In the genomic region with DNA sequence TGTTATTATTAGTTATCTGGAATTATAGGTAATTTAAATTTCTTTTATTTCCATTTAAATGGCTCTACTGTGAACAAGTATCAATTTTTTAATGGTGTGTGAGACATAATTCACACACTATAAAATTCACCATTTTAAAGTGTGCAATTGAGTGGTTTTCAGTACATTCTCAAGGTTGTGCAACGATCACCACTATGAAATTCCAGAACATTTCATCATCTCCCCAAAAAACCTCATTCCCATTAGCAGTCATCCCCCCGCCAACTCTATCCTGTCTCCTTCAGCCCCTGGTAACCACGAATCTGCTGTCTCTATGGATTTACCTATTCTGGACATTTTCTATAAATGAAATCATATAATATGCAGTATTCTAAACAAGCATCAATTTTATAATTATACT, we compare ENCODE assay signal across 19 cellular contexts.
DNase-seq lines count a peak whose midpoint lies in the region; ATAC-seq and TF ChIP-seq lines count a peak whose summit lies in the region.
"Had no signal": no experiment of that assay in that cellular context is flagged by ENCODE, and none has a peak within 500 bp of the region (broad histone marks: within the 10 kb centered on the region; RNA-seq: fewer than 3 reads in every experiment).

No MANE protein-coding gene starts in this region.

- ATAC-seq in activated CD4-positive, alpha-beta T cell treated with anti-CD3 and anti-CD28 coated beads for 36 hours, result no peak
- ATAC-seq: mucosa of descending colon; stimulated activated naive CD8-positive, alpha-beta T cell treated with anti-CD3 and anti-CD28 coated beads, Interleukin-15, amount 100 ng/mL, for 72 hours had no signal

- no peak overlapping the region for H4K91ac ChIP-seq in mesenchymal stem cell (ENCODE audit: low read length)

- no peak overlapping the region for H3K14ac ChIP-seq in mesenchymal stem cell (ENCODE audit: low read length in 2 of 2)

- H3K18ac ChIP-seq in mesenchymal stem cell (ENCODE audit: low read depth in 1 of 2, low read length in 2 of 2), result no peak overlapping the region

- no peak overlapping the region for H3K4me3 Mint-ChIP-seq in chondrocyte (ENCODE audit: unreplicated experiment)
- H3K4me3 Mint-ChIP-seq in activated CD4-positive, alpha-beta T cell treated with anti-CD3 and anti-CD28 coated beads for 36 hours, result no peak overlapping the region
- H3K4me3 Mint-ChIP-seq: stimulated activated naive CD8-positive, alpha-beta T cell treated with anti-CD3 and anti-CD28 coated beads, Interleukin-15, amount 100 ng/mL, for 72 hours had no signal

- no peaks in the 10 kb centered on the region for H3K36me3 ChIP-seq in KMS-11 (ENCODE audit: insufficient read depth)
- H3K36me3 ChIP-seq in mesenchymal stem cell (ENCODE audit: control insufficient read depth in 1 of 2, insufficient read depth in 2 of 2, low read depth in 1 of 2, low read length in 2 of 2), result peaks cover 0 to 12% of the 10 kb centered on the region in 2 experiments
- H3K36me3 ChIP-seq: ovary had no signal

- DNase-seq in AG08395 (ENCODE audit: low spot score) (peak; percentile 67), chondrocyte (ENCODE audit: low spot score) (no peak), mesenchymal stem cell (peak; percentile 60), NCI-H69 (lab: John Stamatoyannopoulos, UW) (no peak), NAMALWA (ENCODE audit: low spot score) (no peak), NCI-H82 (lab: John Stamatoyannopoulos, UW) (no peak)
- no peak for DNase-seq in activated CD4-positive, alpha-beta T cell treated with anti-CD3 and anti-CD28 coated beads for 36 hours
- DNase-seq: activated T-cell treated with anti-CD3 and anti-CD28 coated beads, Interleukin-2, amount 50 U/mL, for 48 hours; hypothalamus; left cardiac atrium; mucosa of descending colon; NCI-H146; NCI-H510A; OCI-M1; ovary; stimulated activated naive CD8-positive, alpha-beta T cell treated with anti-CD3 and anti-CD28 coated beads, Interleukin-15, amount 100 ng/mL, for 72 hours had no signal

- no peak overlapping the region for H2BK5ac ChIP-seq in mesenchymal stem cell (ENCODE audit: low read depth, low read length, poor library complexity, severe bottlenecking)

- H3K79me1 ChIP-seq in mesenchymal stem cell (replicated peaks; ENCODE audit: low read length, poor library complexity, severe bottlenecking), result peaks cover 26% of the 10 kb centered on the region

- H3K4me3 ChIP-seq in KMS-11 (IDR thresholded peaks at IDR 0.05; ENCODE audit: insufficient read depth, low read depth, low read length) (no peak overlapping the region), mesenchymal stem cell (ENCODE audit: insufficient read depth in 1 of 2, low read depth in 1 of 2, low read length in 2 of 2) (no peak overlapping the region)
- H3K4me3 ChIP-seq: mucosa of descending colon, ovary, SK-N-MC had no signal

- H2AFZ ChIP-seq in KMS-11 (ENCODE audit: low read depth) (no peak overlapping the region), mesenchymal stem cell (ENCODE audit: low read depth, low read length) (no peak overlapping the region)

- H3K4me1 ChIP-seq in KMS-11 (ENCODE audit: low read depth, poor library complexity, severe bottlenecking) (peaks cover 22% of the 10 kb centered on the region), mesenchymal stem cell (ENCODE audit: control insufficient read depth, insufficient read depth, low read depth, low read length) (peaks cover 11% of the 10 kb centered on the region)

- no peak overlapping the region for H2BK120ac ChIP-seq in mesenchymal stem cell (ENCODE audit: low read depth, low read length)

- peak overlapping the region; percentile 5; the same call in 1 of the 2 replicates for H3K4me2 ChIP-seq in KMS-11
- H3K4me2 ChIP-seq in mesenchymal stem cell (ENCODE audit: low read length, poor library complexity, severe bottlenecking), result no peak overlapping the region

- no peaks in the 10 kb centered on the region for H3K79me2 ChIP-seq in KMS-11 (ENCODE audit: insufficient read depth, low read depth)

- H3K27ac ChIP-seq in KMS-11, result no peak overlapping the region
- no peak overlapping the region for H3K27ac ChIP-seq in mesenchymal stem cell (ENCODE audit: low read length, poor library complexity, severe bottlenecking)
- H3K27ac ChIP-seq: epithelial cell of prostate, ovary, SK-N-MC had no signal

- POLR2A ChIA-PET in activated CD4-positive, alpha-beta T cell treated with anti-CD3 and anti-CD28 coated beads for 36 hours (lab: Charles Lee), result no interaction called here

- H2BK15ac ChIP-seq in mesenchymal stem cell (ENCODE audit: low read depth, poor library complexity, severe bottlenecking), result no peak overlapping the region

- H4K8ac ChIP-seq in mesenchymal stem cell (ENCODE audit: low read length), result no peak overlapping the region

- no peaks in the 10 kb centered on the region for H3K9me3 Mint-ChIP-seq in chondrocyte (ENCODE audit: low read depth)
- H3K9me3 Mint-ChIP-seq in activated CD4-positive, alpha-beta T cell treated with anti-CD3 and anti-CD28 coated beads for 36 hours (ENCODE audit: low read depth), result no peaks in the 10 kb centered on the region
- H3K9me3 Mint-ChIP-seq: stimulated activated naive CD8-positive, alpha-beta T cell treated with anti-CD3 and anti-CD28 coated beads, Interleukin-15, amount 100 ng/mL, for 72 hours had no signal

- no peak overlapping the region for H2AK5ac ChIP-seq in mesenchymal stem cell (ENCODE audit: low read length, severe bottlenecking)

- no peaks in the 10 kb centered on the region for H4K20me1 ChIP-seq in KMS-11 (ENCODE audit: insufficient read depth)

- TF ChIP-seq CTCF in KMS-11 (conservative IDR thresholded peaks at IDR 0.05; ENCODE audit: low read depth, low read length) (no peak), chondrocyte (IDR thresholded peaks at IDR 0.05) (no peak)

- H3K4ac ChIP-seq in mesenchymal stem cell (ENCODE audit: low read depth in 1 of 2, low read length in 2 of 2), result no peak overlapping the region

- no peaks in the 10 kb centered on the region for H3K9me3 ChIP-seq in mesenchymal stem cell (ENCODE audit: control insufficient read depth, low read length)
- H3K9me3 ChIP-seq: mucosa of descending colon, ovary had no signal

- intact Hi-C loops in activated CD4-positive, alpha-beta T cell treated with anti-CD3 and anti-CD28 coated beads for 36 hours (cut with DNase I, micrococcal nuclease), result loop anchor here (5.0 kb wide), 2 partner anchors 105 to 170 kb away; no protein-coding TSS in a partner anchor

- peak overlapping the region; percentile 85 for H3K27ac Mint-ChIP-seq in chondrocyte (ENCODE audit: unreplicated experiment)
- H3K27ac Mint-ChIP-seq in activated CD4-positive, alpha-beta T cell treated with anti-CD3 and anti-CD28 coated beads for 36 hours, result no peak overlapping the region
- H3K27ac Mint-ChIP-seq: stimulated activated naive CD8-positive, alpha-beta T cell treated with anti-CD3 and anti-CD28 coated beads, Interleukin-15, amount 100 ng/mL, for 72 hours had no signal

- H3K23ac ChIP-seq in mesenchymal stem cell (ENCODE audit: low read length in 2 of 2), result no peak overlapping the region

- H3K36me3 Mint-ChIP-seq in chondrocyte (ENCODE audit: low read depth), result peaks cover 2% of the 10 kb centered on the region
- no peaks in the 10 kb centered on the region for H3K36me3 Mint-ChIP-seq in activated CD4-positive, alpha-beta T cell treated with anti-CD3 and anti-CD28 coated beads for 36 hours (ENCODE audit: low read depth)

- 20% methylated on average over 3 of the region's 3 CpGs for WGBS in mesenchymal stem cell

- no peak overlapping the region for H2BK12ac ChIP-seq in mesenchymal stem cell (ENCODE audit: low read length in 2 of 2)

- peaks cover 44% of the 10 kb centered on the region for H3K4me1 Mint-ChIP-seq in chondrocyte (ENCODE audit: low read depth)
- H3K4me1 Mint-ChIP-seq in activated CD4-positive, alpha-beta T cell treated with anti-CD3 and anti-CD28 coated beads for 36 hours, result peaks cover 4% of the 10 kb centered on the region

- CTCF ChIA-PET in activated CD4-positive, alpha-beta T cell treated with anti-CD3 and anti-CD28 coated beads for 36 hours (lab: Charles Lee), result interaction anchor here (0.6 to 2.3 kb wide), 2 partner anchors 19 to 171 kb away, joined by 3 to 11 read pairs; no protein-coding TSS in a partner anchor

- H3K9ac ChIP-seq in KMS-11 (no peak overlapping the region), mesenchymal stem cell (ENCODE audit: low read length) (peak overlapping the region; percentile 50)

- H3K27me3 ChIP-seq in KMS-11 (ENCODE audit: insufficient read depth, low read depth) (no peaks in the 10 kb centered on the region), mesenchymal stem cell (ENCODE audit: control insufficient read depth in 1 of 2, insufficient read depth in 1 of 2, low read length in 2 of 2) (no peaks in the 10 kb centered on the region)
- H3K27me3 ChIP-seq: ovary had no signal

- no peaks in the 10 kb centered on the region for H3K27me3 Mint-ChIP-seq in chondrocyte (ENCODE audit: low read depth)
- peaks cover 14% of the 10 kb centered on the region for H3K27me3 Mint-ChIP-seq in activated CD4-positive, alpha-beta T cell treated with anti-CD3 and anti-CD28 coated beads for 36 hours

Comparison
In these comparisons a context has a peak if more than half of its experiments do, and no peak if none do; other contexts are left out.
1. DNase-seq: peak in AG08395 (single experiment) and mesenchymal stem cell (single experiment); none in chondrocyte (single experiment), activated CD4-positive, alpha-beta T cell treated with anti-CD3 and anti-CD28 coated beads for 36 hours (single experiment), NCI-H69 (single experiment), NAMALWA (single experiment) and NCI-H82 (single experiment).